ENCODE assay signal across 23 cellular contexts in the genomic region with DNA sequence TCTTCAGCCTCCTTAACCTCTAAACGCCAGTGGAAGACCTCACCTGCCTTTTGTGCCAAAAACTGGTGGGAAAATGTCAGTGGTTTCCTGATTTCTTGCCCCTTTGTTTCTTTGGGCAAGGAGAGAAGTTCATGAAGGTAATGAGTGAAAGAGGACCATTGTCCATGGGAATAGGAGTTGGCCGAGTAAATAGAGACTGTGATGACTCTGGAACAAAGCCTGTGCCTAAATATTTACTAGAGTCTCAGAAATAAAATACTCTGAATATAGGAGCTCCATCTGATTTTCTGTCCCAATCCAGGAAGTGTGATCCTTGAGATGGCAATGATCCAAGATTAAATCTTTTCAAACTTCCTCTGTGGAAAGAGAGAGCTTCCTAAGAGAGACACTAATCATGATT. TPM values are rescaled to one million over a fixed set of nuclear protein-coding genes. Genes with fewer than 3 reads are reported as not detected.
DNase-seq lines count a peak whose midpoint lies in the region; ATAC-seq, FAIRE-seq and TF ChIP-seq lines count a peak whose summit lies in the region.
"Had no signal": no experiment of that assay in that cellular context is flagged by ENCODE, and none has a peak within 500 bp of the region (broad histone marks: within the 10 kb centered on the region; RNA-seq: fewer than 3 reads in every experiment).

No MANE protein-coding gene starts in this region.

- H3K4me3 ChIP-seq in bronchial epithelial cell (ENCODE audit: low read depth, low read length) = no peak overlapping the region
- H3K4me3 ChIP-seq in prostate gland = no peak overlapping the region
- H3K4me3 ChIP-seq: A549; BLaER1 treated with 17β-estradiol and CSF1 and Interleukin-3, amounts not matched to agents 10 nM and 100 nM; GM12878; HAP-1 had no signal

- peaks cover 3% of the 10 kb centered on the region for H3K4me1 ChIP-seq in prostate gland (replicated peaks)
- H3K4me1 ChIP-seq: BE2C, HAP-1 had no signal

- intact Hi-C loops in prostate gland (cut with DNase I) = no loop called here

- TF ChIP-seq POLR2A in prostate gland (IDR thresholded peaks at IDR 0.05) = no peak

- H3K27ac ChIP-seq in prostate gland = peak overlapping the region; percentile 5 to 51
- H3K27ac ChIP-seq: A549; BLaER1 treated with 17β-estradiol and CSF1 and Interleukin-3, amounts not matched to agents 10 nM and 100 nM had no signal

- TF ChIP-seq CTCF in bronchial epithelial cell (IDR thresholded peaks at IDR 0.05; ENCODE audit: insufficient read depth, low read length, severe bottlenecking) (no peak), prostate gland (IDR thresholded peaks at IDR 0.05) (no peak)

- peak; percentile 16 for DNase-seq in DMS153 (lab: John Stamatoyannopoulos, UW)
- no peak for DNase-seq in DMS153 treated with DMSO at 0.1 percent for 48 hours (lab: John Stamatoyannopoulos, UW; ENCODE audit: unreplicated experiment)
- no peak for DNase-seq in bronchial epithelial cell (ENCODE audit: low read depth)
- DNase-seq in prostate gland (ENCODE audit: low spot score) = peak; percentile 22
- no peak for DNase-seq in T-helper 9 cell
- DNase-seq: 8988T; ACHN; AML-193; BE2C; Calu3; CD4-positive, alpha-beta memory T cell; COR-L47; DMS79; EL; GDM1; GOT3; HFFc6 had no signal

- ATAC-seq in HG03457 (IDR thresholded peaks at IDR 0.05; ENCODE audit: unreplicated experiment) = no peak
- ATAC-seq: A549, GM12878 had no signal

- peak; percentile 32 for FAIRE-seq in bronchial epithelial cell (lab: Jason Lieb, UNC)
- FAIRE-seq: A549, GM12878, H54 had no signal

- H3K27me3 ChIP-seq in bronchial epithelial cell (ENCODE audit: control insufficient read depth, insufficient read depth, low read length) (peaks cover 7% of the 10 kb centered on the region), prostate gland (replicated peaks; ENCODE audit: insufficient read depth) (no peaks in the 10 kb centered on the region)
- H3K27me3 ChIP-seq: BE2C; BLaER1 treated with 17β-estradiol and CSF1 and Interleukin-3, amounts not matched to agents 10 nM and 100 nM had no signal

- WGBS in prostate gland = 34% methylated on average over 2 of the region's 2 CpGs

- H3K9me3 ChIP-seq in prostate gland = no peaks in the 10 kb centered on the region
- H3K9me3 ChIP-seq: A549; BE2C; BLaER1 treated with 17β-estradiol and CSF1 and Interleukin-3, amounts not matched to agents 10 nM and 100 nM; HAP-1 had no signal

- H3K36me3 ChIP-seq in bronchial epithelial cell (ENCODE audit: control insufficient read depth, insufficient read depth, low read length) = no peaks in the 10 kb centered on the region
- H3K36me3 ChIP-seq in prostate gland = no peaks in the 10 kb centered on the region
- H3K36me3 ChIP-seq: BE2C; BLaER1 treated with 17β-estradiol and CSF1 and Interleukin-3, amounts not matched to agents 10 nM and 100 nM; HAP-1 had no signal

RNA-seq across cellular contexts. Expression of a gene that starts 12.0 kb away (rescaled TPM):
- total RNA-seq in bronchial epithelial cell (0.26 and 0.90 TPM in 2 replicates), prostate gland (1 to 10 TPM; 2.9 to 4.8 TPM)
- total RNA-seq: CD4-positive, alpha-beta memory T cell; GM12878; HFFc6 had no signal

Comparison
In these comparisons a context has a peak if more than half of its experiments do, and no peak if none do; other contexts are left out.
1. DNase-seq: peak in DMS153 (single experiment) and prostate gland (single experiment); none in DMS153 treated with DMSO at 0.1 percent for 48 hours (single experiment), bronchial epithelial cell (single experiment) and T-helper 9 cell (single experiment).